In the genomic region with DNA sequence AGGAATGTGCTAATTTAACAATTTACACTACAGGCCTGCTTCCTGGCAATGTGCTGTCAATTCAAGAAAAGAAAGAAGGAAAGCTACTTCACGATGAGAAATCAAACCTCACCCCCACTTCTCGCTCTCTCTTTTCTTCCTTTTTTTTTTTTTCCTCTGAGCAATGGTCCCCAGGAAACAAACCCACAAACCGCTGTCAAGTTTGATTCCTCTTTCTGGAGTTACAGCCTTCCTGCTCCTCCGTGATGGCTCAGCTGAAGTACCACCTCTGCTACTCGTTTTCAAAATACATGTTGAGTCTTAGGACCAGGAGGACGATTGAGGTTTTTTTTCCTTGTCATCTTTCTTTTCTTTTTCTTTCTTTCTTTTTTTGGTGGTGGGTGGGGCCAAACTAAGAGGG, we compare ENCODE assay signal across 1 cellular context.
TF ChIP-seq lines count a peak whose summit lies in the region.

No MANE protein-coding gene starts in this region.

TF ChIP-seq in SK-N-SH treated with all-trans-retinoic acid at 6 μM for 48 hours, 23 proteins besides CTCF, POLR2A, EP300 and RAD21 (continued from another document):
- TF ChIP-seq, protein P1, sequence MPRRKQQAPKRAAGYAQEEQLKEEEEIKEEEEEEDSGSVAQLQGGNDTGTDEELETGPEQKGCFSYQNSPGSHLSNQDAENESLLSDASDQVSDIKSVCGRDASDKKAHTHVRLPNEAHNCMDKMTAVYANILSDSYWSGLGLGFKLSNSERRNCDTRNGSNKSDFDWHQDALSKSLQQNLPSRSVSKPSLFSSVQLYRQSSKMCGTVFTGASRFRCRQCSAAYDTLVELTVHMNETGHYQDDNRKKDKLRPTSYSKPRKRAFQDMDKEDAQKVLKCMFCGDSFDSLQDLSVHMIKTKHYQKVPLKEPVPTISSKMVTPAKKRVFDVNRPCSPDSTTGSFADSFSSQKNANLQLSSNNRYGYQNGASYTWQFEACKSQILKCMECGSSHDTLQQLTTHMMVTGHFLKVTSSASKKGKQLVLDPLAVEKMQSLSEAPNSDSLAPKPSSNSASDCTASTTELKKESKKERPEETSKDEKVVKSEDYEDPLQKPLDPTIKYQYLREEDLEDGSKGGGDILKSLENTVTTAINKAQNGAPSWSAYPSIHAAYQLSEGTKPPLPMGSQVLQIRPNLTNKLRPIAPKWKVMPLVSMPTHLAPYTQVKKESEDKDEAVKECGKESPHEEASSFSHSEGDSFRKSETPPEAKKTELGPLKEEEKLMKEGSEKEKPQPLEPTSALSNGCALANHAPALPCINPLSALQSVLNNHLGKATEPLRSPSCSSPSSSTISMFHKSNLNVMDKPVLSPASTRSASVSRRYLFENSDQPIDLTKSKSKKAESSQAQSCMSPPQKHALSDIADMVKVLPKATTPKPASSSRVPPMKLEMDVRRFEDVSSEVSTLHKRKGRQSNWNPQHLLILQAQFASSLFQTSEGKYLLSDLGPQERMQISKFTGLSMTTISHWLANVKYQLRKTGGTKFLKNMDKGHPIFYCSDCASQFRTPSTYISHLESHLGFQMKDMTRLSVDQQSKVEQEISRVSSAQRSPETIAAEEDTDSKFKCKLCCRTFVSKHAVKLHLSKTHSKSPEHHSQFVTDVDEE (CRISPR knock-in tag; IDR thresholded peaks at IDR 0.05): no peak
- no peak for TF ChIP-seq ARNTL (CRISPR knock-in tag; IDR thresholded peaks at IDR 0.05; ENCODE audit: borderline replicate concordance, low read depth)
